13 cellular contexts compared by ENCODE assay signal in genomic region chr7:90536449-90536848, GRCh38.
DNase-seq lines count a peak whose midpoint lies in the region; ATAC-seq lines count a peak whose summit lies in the region.
"Had no signal": no experiment of that assay in that cellular context is flagged by ENCODE, and none has a peak within 500 bp of the region (broad histone marks: within the 10 kb centered on the region; RNA-seq: fewer than 3 reads in every experiment).

No MANE protein-coding gene starts in this region.

- peak; percentile 73 for ATAC-seq in GM19397 (IDR thresholded peaks at IDR 0.05; ENCODE audit: unreplicated experiment)
- peak; percentile 33 for ATAC-seq in HG02885 (IDR thresholded peaks at IDR 0.05; ENCODE audit: poor library complexity, unreplicated experiment)
- no peak for ATAC-seq in GM21723 (IDR thresholded peaks at IDR 0.05; ENCODE audit: unreplicated experiment)
- ATAC-seq: psoas muscle had no signal

- DNase-seq in MV-4-11 (lab: John Stamatoyannopoulos, UW), result peak; percentile 84
- DNase-seq in UCSD-AML1 (lab: John Stamatoyannopoulos, UW; ENCODE audit: unreplicated experiment), result no peak
- DNase-seq in NCI-H2029 (lab: John Stamatoyannopoulos, UW), result no peak
- DNase-seq in GDM1 (lab: John Stamatoyannopoulos, UW), result no peak
- DNase-seq: activated CD4-positive, alpha-beta memory T cell treated with anti-CD3 and anti-CD28 coated beads, Interleukin-2, amount 10 ng/mL, durations not matched to agents 7 days and 5 days; activated naive CD4-positive, alpha-beta T cell; H9; IMR-90; NCI-H2081; psoas muscle had no signal
